ENCODE assay signal across 23 cellular contexts in the genomic region with DNA sequence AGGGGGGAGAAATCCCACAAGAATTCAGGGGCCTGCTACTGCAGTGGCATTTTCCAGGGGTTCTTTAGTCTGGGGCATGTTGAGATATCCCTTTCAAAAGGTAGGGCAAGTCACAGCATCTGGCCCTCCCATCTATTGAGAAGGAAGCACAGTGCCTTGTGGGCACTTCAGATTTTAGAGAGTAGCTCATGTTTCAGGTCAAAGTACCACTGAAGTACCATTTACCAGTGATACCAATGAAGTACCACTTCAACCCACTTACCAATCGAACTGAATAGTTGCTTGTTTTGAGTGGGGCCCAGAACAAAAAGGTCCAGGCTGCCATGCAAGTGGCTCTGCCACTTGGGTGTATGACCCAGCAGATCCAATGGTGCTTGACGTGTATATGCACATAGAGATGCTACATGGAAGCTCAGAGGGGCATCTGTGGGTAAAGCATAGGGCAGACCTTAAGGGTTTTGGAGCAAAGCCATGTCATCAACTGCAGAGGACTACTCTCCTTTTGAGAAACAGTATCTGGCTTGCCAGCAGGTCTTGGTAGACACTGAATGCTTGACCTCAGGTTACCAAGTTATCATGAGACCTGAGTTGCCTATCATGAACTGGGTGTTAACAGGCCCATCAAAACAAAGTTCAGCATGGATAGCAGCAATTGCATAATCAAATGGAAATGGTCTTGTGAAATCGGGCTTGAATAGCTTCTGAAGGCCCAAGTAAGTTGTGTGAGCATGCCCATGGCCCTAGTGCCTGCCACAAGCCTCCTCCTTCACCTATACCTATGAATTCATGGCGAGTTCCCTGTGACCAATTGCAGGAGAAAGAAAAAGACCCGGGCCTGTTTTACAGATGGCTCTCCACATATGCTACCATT. TPM values are rescaled to one million over a fixed set of nuclear protein-coding genes. Genes with fewer than 3 reads are reported as not detected.
DNase-seq lines count a peak whose midpoint lies in the region; ATAC-seq and TF ChIP-seq lines count a peak whose summit lies in the region.
"Had no signal": no experiment of that assay in that cellular context is flagged by ENCODE, and none has a peak within 500 bp of the region (broad histone marks: within the 10 kb centered on the region; RNA-seq: fewer than 3 reads in every experiment).

No MANE protein-coding gene starts in this region.

- no peak overlapping the region for H3K4me3 ChIP-seq in CD8-positive, alpha-beta memory T cell (ENCODE audit: low read length)
- H3K4me3 ChIP-seq: GM23248 had no signal

- no peak overlapping the region for H3K4me3 Mint-ChIP-seq in natural killer cell treated with Interleukin-12 subunit alpha and Interleukin-12 subunit beta and Interleukin-15 and Interleukin-18, amount 100 ng/mL, for 72 hours
- H3K4me3 Mint-ChIP-seq in natural killer cell = no peak overlapping the region
- H3K4me3 Mint-ChIP-seq in effector memory CD8-positive, alpha-beta T cell = no peak overlapping the region
- no peak overlapping the region for H3K4me3 Mint-ChIP-seq in CD8-positive, alpha-beta memory T cell
- H3K4me3 Mint-ChIP-seq: activated CD8-positive, alpha-beta memory T cell treated with anti-CD3 and anti-CD28 coated beads, Interleukin-2, amount 10 ng/mL, durations not matched to agents 7 days and 5 days had no signal

- no peak overlapping the region for H3K27ac Mint-ChIP-seq in natural killer cell treated with Interleukin-12 subunit alpha and Interleukin-12 subunit beta and Interleukin-15 and Interleukin-18, amount 100 ng/mL, for 72 hours
- H3K27ac Mint-ChIP-seq in natural killer cell = no peak overlapping the region
- no peak overlapping the region for H3K27ac Mint-ChIP-seq in effector memory CD8-positive, alpha-beta T cell
- H3K27ac Mint-ChIP-seq in CD8-positive, alpha-beta memory T cell = no peak overlapping the region
- H3K27ac Mint-ChIP-seq: activated CD8-positive, alpha-beta memory T cell treated with anti-CD3 and anti-CD28 coated beads, Interleukin-2, amount 10 ng/mL, durations not matched to agents 7 days and 5 days had no signal

- TF ChIP-seq CTCF in natural killer cell (IDR thresholded peaks at IDR 0.05) = no peak

- no peaks in the 10 kb centered on the region for H3K9me3 ChIP-seq in CD8-positive, alpha-beta memory T cell (ENCODE audit: low read length)

- no peaks in the 10 kb centered on the region for H3K4me1 ChIP-seq in CD8-positive, alpha-beta memory T cell (ENCODE audit: insufficient read depth, low read length)

- peaks cover under 1% of the 10 kb centered on the region in 2 donors for H3K4me1 Mint-ChIP-seq in natural killer cell treated with Interleukin-12 subunit alpha and Interleukin-12 subunit beta and Interleukin-15 and Interleukin-18, amount 100 ng/mL, for 72 hours (ENCODE audit: low read depth in 2 of 2)
- no peaks in the 10 kb centered on the region for H3K4me1 Mint-ChIP-seq in natural killer cell
- H3K4me1 Mint-ChIP-seq in effector memory CD8-positive, alpha-beta T cell (ENCODE audit: low read depth in 2 of 2) = peaks cover 0 to 2% of the 10 kb centered on the region in 2 donors
- no peaks in the 10 kb centered on the region for H3K4me1 Mint-ChIP-seq in CD8-positive, alpha-beta memory T cell
- H3K4me1 Mint-ChIP-seq: activated CD8-positive, alpha-beta memory T cell treated with anti-CD3 and anti-CD28 coated beads, Interleukin-2, amount 10 ng/mL, durations not matched to agents 7 days and 5 days had no signal

- intact Hi-C loops in natural killer cell (cut with micrococcal nuclease) = no loop called here

- no peaks in the 10 kb centered on the region for H3K36me3 ChIP-seq in CD8-positive, alpha-beta memory T cell (ENCODE audit: insufficient read depth, low read length)

- no peak overlapping the region for H3K27ac ChIP-seq in CD8-positive, alpha-beta memory T cell (ENCODE audit: low read depth, low read length)
- H3K27ac ChIP-seq: GM23248 had no signal

- DNase-seq in natural killer cell treated with Interleukin-12 subunit alpha and Interleukin-12 subunit beta and Interleukin-15 and Interleukin-18, amount 100 ng/mL, for 72 hours (ENCODE audit: low spot score) = peak; percentile 32
- DNase-seq in natural killer cell (no peak), NOMO-1 treated with DMSO at 0.1 percent for 48 hours (lab: John Stamatoyannopoulos, UW; ENCODE audit: unreplicated experiment) (peak; percentile 29), iris pigment epithelial cell (ENCODE audit: low read depth) (peak; percentile 20), NCI-H446 (lab: John Stamatoyannopoulos, UW) (no peak)
- no peak for DNase-seq in effector memory CD8-positive, alpha-beta T cell
- no peak for DNase-seq in CD8-positive, alpha-beta memory T cell
- DNase-seq: activated CD4-positive, alpha-beta T cell treated with anti-CD3 and anti-CD28 coated beads for 4 hours; activated CD8-positive, alpha-beta memory T cell treated with anti-CD3 and anti-CD28 coated beads, Interleukin-2, amount 10 ng/mL, durations not matched to agents 7 days and 5 days; activated effector memory CD4-positive, alpha-beta T cell treated with anti-CD3 and anti-CD28 coated beads, Interleukin-2, amount 50 U/mL, for 16 hours; EL; GM23248; Karpas-422; NCI-H146; NCI-H748 treated with DMSO at 0.1 percent for 48 hours; stimulated activated CD4-positive, alpha-beta T cell treated with anti-CD3 and anti-CD28 coated beads, Interleukin-2, amount 100 ng/mL, for 48 hours had no signal

- no peaks in the 10 kb centered on the region for H3K36me3 Mint-ChIP-seq in natural killer cell treated with Interleukin-12 subunit alpha and Interleukin-12 subunit beta and Interleukin-15 and Interleukin-18, amount 100 ng/mL, for 72 hours
- H3K36me3 Mint-ChIP-seq in natural killer cell = no peaks in the 10 kb centered on the region
- H3K36me3 Mint-ChIP-seq in effector memory CD8-positive, alpha-beta T cell (ENCODE audit: insufficient read depth) = no peaks in the 10 kb centered on the region
- peaks cover 0 to 3% (median 0%) of the 10 kb centered on the region in 3 donors for H3K36me3 Mint-ChIP-seq in CD8-positive, alpha-beta memory T cell
- H3K36me3 Mint-ChIP-seq: activated CD8-positive, alpha-beta memory T cell treated with anti-CD3 and anti-CD28 coated beads, Interleukin-2, amount 10 ng/mL, durations not matched to agents 7 days and 5 days had no signal

- no peaks in the 10 kb centered on the region for H3K27me3 ChIP-seq in CD8-positive, alpha-beta memory T cell (ENCODE audit: insufficient read depth, low read length, poor library complexity, severe bottlenecking)

- ATAC-seq in natural killer cell treated with Interleukin-12 subunit alpha and Interleukin-12 subunit beta and Interleukin-15 and Interleukin-18, amount 100 ng/mL, for 72 hours = no peak
- ATAC-seq in natural killer cell (no peak), HG02571 (IDR thresholded peaks at IDR 0.05; ENCODE audit: unreplicated experiment) (no peak)
- ATAC-seq in effector memory CD8-positive, alpha-beta T cell (replicated peaks) = no peak
- ATAC-seq: activated CD8-positive, alpha-beta memory T cell treated with anti-CD3 and anti-CD28 coated beads, Interleukin-2, amount 10 ng/mL, durations not matched to agents 7 days and 5 days had no signal

- CTCF ChIA-PET in CD8-positive, alpha-beta memory T cell (lab: Charles Lee) = no interaction called here

- peaks cover 10 to 11% of the 10 kb centered on the region in 2 donors for H3K27me3 Mint-ChIP-seq in natural killer cell treated with Interleukin-12 subunit alpha and Interleukin-12 subunit beta and Interleukin-15 and Interleukin-18, amount 100 ng/mL, for 72 hours
- peaks cover 17 to 28% of the 10 kb centered on the region in 2 donors for H3K27me3 Mint-ChIP-seq in natural killer cell (ENCODE audit: low read depth in 2 of 2)
- H3K27me3 Mint-ChIP-seq in effector memory CD8-positive, alpha-beta T cell = peaks cover 16 to 31% of the 10 kb centered on the region in 2 donors
- H3K27me3 Mint-ChIP-seq in CD8-positive, alpha-beta memory T cell = peaks cover 5 to 10% of the 10 kb centered on the region in 2 donors

- H3K9me3 Mint-ChIP-seq in natural killer cell treated with Interleukin-12 subunit alpha and Interleukin-12 subunit beta and Interleukin-15 and Interleukin-18, amount 100 ng/mL, for 72 hours = no peaks in the 10 kb centered on the region
- H3K9me3 Mint-ChIP-seq in natural killer cell = no peaks in the 10 kb centered on the region
- H3K9me3 Mint-ChIP-seq in effector memory CD8-positive, alpha-beta T cell = no peaks in the 10 kb centered on the region
- no peaks in the 10 kb centered on the region for H3K9me3 Mint-ChIP-seq in CD8-positive, alpha-beta memory T cell

- POLR2A ChIA-PET in CD8-positive, alpha-beta memory T cell (lab: Charles Lee) = no interaction called here

RNA-seq across cellular contexts. Expression of gene PLA2G2D, which starts 23.5 kb away (rescaled TPM):
- not detected for total RNA-seq in natural killer cell treated with Interleukin-12 subunit alpha and Interleukin-12 subunit beta and Interleukin-15 and Interleukin-18, amount 100 ng/mL, for 72 hours
- not detected for total RNA-seq in natural killer cell
- not detected for total RNA-seq in CD8-positive, alpha-beta memory T cell
- polyA plus RNA-seq in CD8-positive, alpha-beta memory T cell = not detected
- total RNA-seq: activated CD8-positive, alpha-beta memory T cell treated with anti-CD3 and anti-CD28 coated beads, Interleukin-2, amount 10 ng/mL, durations not matched to agents 7 days and 5 days; chondrocyte; GM23248; HT-29; omental fat pad; skeletal muscle tissue; urinary bladder had no signal
- polyA plus RNA-seq: aorta, GM23248, urinary bladder had no signal

RNA-seq across cellular contexts. Expression of gene PLA2G5, which starts 25.8 kb away (rescaled TPM):
- total RNA-seq in natural killer cell treated with Interleukin-12 subunit alpha and Interleukin-12 subunit beta and Interleukin-15 and Interleukin-18, amount 100 ng/mL, for 72 hours = not detected
- total RNA-seq in natural killer cell = not detected
- not detected for total RNA-seq in CD8-positive, alpha-beta memory T cell
- not detected for polyA plus RNA-seq in CD8-positive, alpha-beta memory T cell
- total RNA-seq: activated CD8-positive, alpha-beta memory T cell treated with anti-CD3 and anti-CD28 coated beads, Interleukin-2, amount 10 ng/mL, durations not matched to agents 7 days and 5 days; chondrocyte; GM23248; HT-29 had no signal

RNA-seq across cellular contexts. Expression of gene PLA2G2F, which starts 43.3 kb away (rescaled TPM):
- total RNA-seq in natural killer cell treated with Interleukin-12 subunit alpha and Interleukin-12 subunit beta and Interleukin-15 and Interleukin-18, amount 100 ng/mL, for 72 hours = not detected
- total RNA-seq in natural killer cell = not detected
- total RNA-seq in CD8-positive, alpha-beta memory T cell = not detected
- polyA plus RNA-seq in CD8-positive, alpha-beta memory T cell = not detected
- total RNA-seq: activated CD8-positive, alpha-beta memory T cell treated with anti-CD3 and anti-CD28 coated beads, Interleukin-2, amount 10 ng/mL, durations not matched to agents 7 days and 5 days; aorta; chondrocyte; GM23248; omental fat pad; skeletal muscle tissue had no signal
- polyA plus RNA-seq: GM23248 had no signal

Comparison
In these comparisons a context has a peak if more than half of its experiments do, and no peak if none do; other contexts are left out.
1. DNase-seq: peak in natural killer cell treated with Interleukin-12 subunit alpha and Interleukin-12 subunit beta and Interleukin-15 and Interleukin-18, amount 100 ng/mL, for 72 hours (single experiment), NOMO-1 treated with DMSO at 0.1 percent for 48 hours (single experiment) and iris pigment epithelial cell (single experiment); none in natural killer cell (single experiment), NCI-H446 (0 of 2), effector memory CD8-positive, alpha-beta T cell (0 of 3) and CD8-positive, alpha-beta memory T cell (0 of 5).